In the genomic region with DNA sequence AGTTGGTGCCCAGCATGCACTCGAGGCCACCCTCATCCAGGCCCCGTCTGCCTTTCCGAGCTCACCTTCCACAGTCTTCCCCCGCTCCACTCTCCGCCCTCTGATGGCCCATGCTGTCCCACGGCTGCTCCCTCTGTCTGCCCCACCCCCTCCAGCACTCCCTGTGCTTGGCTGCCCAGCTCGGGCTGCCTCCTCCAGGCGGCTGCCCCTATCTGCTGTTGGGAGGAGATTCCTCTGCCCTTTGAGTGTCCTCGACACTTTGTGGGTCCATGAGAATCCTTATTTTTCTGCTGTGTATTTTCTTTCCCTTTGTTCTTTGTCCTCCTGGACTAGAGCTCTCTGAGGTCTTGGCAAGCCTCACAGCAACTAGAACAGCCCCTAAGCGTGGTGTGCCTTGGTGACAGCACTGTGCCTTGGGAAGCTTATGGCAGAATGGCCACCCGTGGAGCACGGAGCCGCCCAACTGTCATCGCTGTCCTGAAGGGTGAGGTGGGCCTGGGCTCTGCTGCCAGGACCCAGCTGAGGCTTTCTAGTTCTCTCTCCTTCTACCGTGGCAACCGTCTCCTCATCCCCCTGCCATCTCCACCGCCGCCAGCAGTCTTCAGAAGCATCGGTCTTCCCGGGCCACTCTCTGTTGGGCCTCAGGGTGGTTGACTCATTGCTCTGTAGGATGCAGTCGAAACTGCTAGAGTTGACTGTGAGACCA, we compare ENCODE assay signal across 11 cellular contexts. TPM values are rescaled to one million over a fixed set of nuclear protein-coding genes. Genes with fewer than 3 reads are reported as not detected.
DNase-seq lines count a peak whose midpoint lies in the region; ATAC-seq and TF ChIP-seq lines count a peak whose summit lies in the region.
"Had no signal": no experiment of that assay in that cellular context is flagged by ENCODE, and none has a peak within 500 bp of the region (broad histone marks: within the 10 kb centered on the region; RNA-seq: fewer than 3 reads in every experiment).

No MANE protein-coding gene starts in this region.

- peak overlapping the region; percentile 82 for H3K27ac Mint-ChIP-seq in CD8-positive, alpha-beta T cell
- H3K27ac Mint-ChIP-seq in activated CD4-positive, alpha-beta memory T cell treated with anti-CD3 and anti-CD28 coated beads for 36 hours = peak overlapping the region; percentile 61
- peak overlapping the region; percentile 97 for H3K27ac Mint-ChIP-seq in nephron progenitor cell

- no peaks in the 10 kb centered on the region for H3K27me3 Mint-ChIP-seq in CD8-positive, alpha-beta T cell (ENCODE audit: low read depth)
- no peaks in the 10 kb centered on the region for H3K27me3 Mint-ChIP-seq in activated CD4-positive, alpha-beta memory T cell treated with anti-CD3 and anti-CD28 coated beads for 36 hours
- H3K27me3 Mint-ChIP-seq in nephron progenitor cell (ENCODE audit: low read depth, poor library complexity) = no peaks in the 10 kb centered on the region

- TF ChIP-seq POLR2A in erythroblast (IDR thresholded peaks at IDR 0.05; ENCODE audit: low read length) = no peak

- peaks cover 59% of the 10 kb centered on the region for H3K36me3 Mint-ChIP-seq in CD8-positive, alpha-beta T cell
- peaks cover 28% of the 10 kb centered on the region for H3K36me3 Mint-ChIP-seq in activated CD4-positive, alpha-beta memory T cell treated with anti-CD3 and anti-CD28 coated beads for 36 hours
- peaks cover 31% of the 10 kb centered on the region for H3K36me3 Mint-ChIP-seq in nephron progenitor cell (ENCODE audit: low read depth)

- TF ChIP-seq CTCF in CD8-positive, alpha-beta T cell (IDR thresholded peaks at IDR 0.05) = no peak
- TF ChIP-seq CTCF in nephron progenitor cell (IDR thresholded peaks at IDR 0.05) = no peak

- CTCF ChIA-PET in CD8-positive, alpha-beta T cell (lab: Charles Lee) = interaction anchor here (0.9 to 3.0 kb wide), 6 partner anchors 8 to 499 kb away, joined by 3 to 13 read pairs (median 4); no protein-coding TSS in a partner anchor
- CTCF ChIA-PET in activated CD4-positive, alpha-beta memory T cell treated with anti-CD3 and anti-CD28 coated beads for 36 hours (lab: Charles Lee) = interaction anchor here (1.0 to 7.7 kb wide), 3 partner anchors 10 to 499 kb away, joined by 3 to 70 read pairs (median 4); partner anchors contain the start of gene ASB6

- ATAC-seq in CD8-positive, alpha-beta T cell = no peak
- ATAC-seq in esophagus mucosa (peak; percentile 71), GM18498 (IDR thresholded peaks at IDR 0.05; ENCODE audit: unreplicated experiment) (no peak)
- ATAC-seq: upper lobe of right lung had no signal

- peaks cover 52% of the 10 kb centered on the region for H3K4me1 Mint-ChIP-seq in CD8-positive, alpha-beta T cell (ENCODE audit: low read depth)
- H3K4me1 Mint-ChIP-seq in activated CD4-positive, alpha-beta memory T cell treated with anti-CD3 and anti-CD28 coated beads for 36 hours (ENCODE audit: low read depth) = peaks cover 59% of the 10 kb centered on the region
- peaks cover 65% of the 10 kb centered on the region for H3K4me1 Mint-ChIP-seq in nephron progenitor cell

- H3K4me1 ChIP-seq in CD8-positive, alpha-beta T cell (ENCODE audit: insufficient read depth, low read length) = peaks cover 33% of the 10 kb centered on the region

- intact Hi-C loops in CD8-positive, alpha-beta T cell (cut with DNase I, micrococcal nuclease) = no loop called here
- intact Hi-C loops in activated CD4-positive, alpha-beta memory T cell treated with anti-CD3 and anti-CD28 coated beads for 36 hours (cut with micrococcal nuclease) = no loop called here

- H3K4me3 Mint-ChIP-seq in CD8-positive, alpha-beta T cell = no peak overlapping the region
- no peak overlapping the region for H3K4me3 Mint-ChIP-seq in activated CD4-positive, alpha-beta memory T cell treated with anti-CD3 and anti-CD28 coated beads for 36 hours
- peak overlapping the region; percentile 28 for H3K4me3 Mint-ChIP-seq in nephron progenitor cell

- no peak overlapping the region for H3K4me3 ChIP-seq in CD8-positive, alpha-beta T cell (ENCODE audit: low read depth, low read length)
- H3K4me3 ChIP-seq: upper lobe of right lung had no signal

- H3K27ac ChIP-seq in CD8-positive, alpha-beta T cell (ENCODE audit: low read depth, low read length) = no peak overlapping the region
- H3K27ac ChIP-seq: upper lobe of right lung had no signal

- H3K9me3 ChIP-seq in CD8-positive, alpha-beta T cell (ENCODE audit: low read length) = no peaks in the 10 kb centered on the region
- H3K9me3 ChIP-seq: upper lobe of right lung had no signal

- POLR2A ChIA-PET in CD8-positive, alpha-beta T cell (lab: Charles Lee) = interaction anchor here (0.7 kb wide), 1 partner anchor 11 kb away, joined by 3 read pairs; the partner anchor contains the start of gene ASB6
- POLR2A ChIA-PET in activated CD4-positive, alpha-beta memory T cell treated with anti-CD3 and anti-CD28 coated beads for 36 hours (lab: Charles Lee) = no interaction called here

- H3K9me3 Mint-ChIP-seq in CD8-positive, alpha-beta T cell = no peaks in the 10 kb centered on the region
- H3K9me3 Mint-ChIP-seq in activated CD4-positive, alpha-beta memory T cell treated with anti-CD3 and anti-CD28 coated beads for 36 hours = no peaks in the 10 kb centered on the region
- H3K9me3 Mint-ChIP-seq in nephron progenitor cell = no peaks in the 10 kb centered on the region

- no peak for DNase-seq in CD8-positive, alpha-beta T cell
- peak; percentile 44 for DNase-seq in activated CD4-positive, alpha-beta memory T cell treated with anti-CD3 and anti-CD28 coated beads for 36 hours
- DNase-seq in nephron progenitor cell = no peak
- no peak for DNase-seq in activated CD8-positive, alpha-beta memory T cell treated with anti-CD3 and anti-CD28 coated beads for 24 hours
- DNase-seq in HT-29 (ENCODE audit: low spot score) = no peak
- no peak for DNase-seq in erythroblast (lab: John Stamatoyannopoulos, UW)
- DNase-seq: stimulated activated CD4-positive, alpha-beta T cell treated with anti-CD3 and anti-CD28 coated beads, Interleukin-2, amount 100 ng/mL, for 48 hours; upper lobe of right lung had no signal

- peaks cover 24% of the 10 kb centered on the region for H3K36me3 ChIP-seq in CD8-positive, alpha-beta T cell (ENCODE audit: insufficient read depth, low read length)

- H3K27me3 ChIP-seq in CD8-positive, alpha-beta T cell (ENCODE audit: insufficient read depth, low read length) = no peaks in the 10 kb centered on the region
- H3K27me3 ChIP-seq: upper lobe of right lung had no signal

RNA-seq across cellular contexts. Expression of gene NTMT1, which starts 5.2 kb away (rescaled TPM):
- 10 to 100 TPM; 48.1 to 51.1 TPM for total RNA-seq in CD8-positive, alpha-beta T cell
- total RNA-seq in activated CD4-positive, alpha-beta memory T cell treated with anti-CD3 and anti-CD28 coated beads for 36 hours = 10 to 100 TPM; 59.9 to 64.6 TPM
- 18.8 TPM for total RNA-seq in esophagus mucosa
- total RNA-seq in HT-29 (2014; rRNA removed; shearing (Covaris generic)) = 68.7 and 83.8 TPM in 2 replicates

RNA-seq across cellular contexts. Expression of gene C9orf50, which starts 10.2 kb away (rescaled TPM):
- under 1 TPM in 1 of 2 experiments, not detected in 1; 0.19 TPM for total RNA-seq in CD8-positive, alpha-beta T cell
- not detected for total RNA-seq in activated CD4-positive, alpha-beta memory T cell treated with anti-CD3 and anti-CD28 coated beads for 36 hours
- total RNA-seq in esophagus mucosa = not detected
- total RNA-seq in HT-29 (2014; rRNA removed; shearing (Covaris generic)) = not detected in 2 replicates
- total RNA-seq: fibroblast of villous mesenchyme, upper lobe of right lung had no signal

RNA-seq across cellular contexts. Expression of gene ASB6, which starts 10.8 kb away (rescaled TPM):
- total RNA-seq in CD8-positive, alpha-beta T cell = 10 to 100 TPM; 39.9 to 42.0 TPM
- total RNA-seq in activated CD4-positive, alpha-beta memory T cell treated with anti-CD3 and anti-CD28 coated beads for 36 hours = 10 to 100 TPM; 14.1 to 15.7 TPM
- 11.4 TPM for total RNA-seq in esophagus mucosa
- 25.5 and 25.9 TPM in 2 replicates for total RNA-seq in HT-29 (2014; rRNA removed; shearing (Covaris generic))

RNA-seq across cellular contexts. Expression of gene PRRX2, which starts 34.3 kb away (rescaled TPM):
- not detected for total RNA-seq in CD8-positive, alpha-beta T cell
- total RNA-seq in activated CD4-positive, alpha-beta memory T cell treated with anti-CD3 and anti-CD28 coated beads for 36 hours = under 1 TPM; 0.58 to 0.86 TPM
- 1.5 TPM for total RNA-seq in esophagus mucosa
- total RNA-seq in HT-29 (2014; rRNA removed; shearing (Covaris generic)) = not detected in 2 replicates
